9 cellular contexts compared by ENCODE assay signal in the genomic region with DNA sequence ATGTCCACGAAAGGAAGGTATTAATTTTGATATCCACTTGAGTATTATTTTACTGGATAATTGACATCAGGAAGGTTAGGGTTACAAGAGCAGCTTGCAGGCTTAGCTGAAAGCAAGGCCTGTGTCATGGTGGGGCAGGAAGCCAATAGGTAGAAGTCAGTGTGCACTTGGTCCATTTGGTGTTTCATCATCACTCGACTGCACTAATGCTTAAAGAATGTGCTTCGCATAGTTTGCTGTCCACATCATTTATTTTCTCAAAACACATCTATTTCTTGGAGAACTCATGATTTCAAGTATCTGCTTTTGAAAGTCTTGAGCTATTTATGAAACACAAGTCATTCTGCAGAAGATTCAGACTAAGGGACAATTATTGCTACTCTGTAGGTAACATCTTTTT. TPM values are rescaled to one million over a fixed set of nuclear protein-coding genes. Genes with fewer than 3 reads are reported as not detected.
DNase-seq lines count a peak whose midpoint lies in the region; ATAC-seq and TF ChIP-seq lines count a peak whose summit lies in the region.
"Had no signal": no experiment of that assay in that cellular context is flagged by ENCODE, and none has a peak within 500 bp of the region (broad histone marks: within the 10 kb centered on the region; RNA-seq: fewer than 3 reads in every experiment).

No MANE protein-coding gene starts in this region.

- no peak for TF ChIP-seq CTCF in brain microvascular endothelial cell (IDR thresholded peaks at IDR 0.05; ENCODE audit: low read depth, low read length, missing control alignments)
- TF ChIP-seq CTCF in tibial nerve (IDR thresholded peaks at IDR 0.05), result no peak

- no peak for ATAC-seq in HG03439 (IDR thresholded peaks at IDR 0.05; ENCODE audit: unreplicated experiment)
- no peak for ATAC-seq in GM21825 (IDR thresholded peaks at IDR 0.05; ENCODE audit: unreplicated experiment)

- DNase-seq in HuH-7.5 (ENCODE audit: low spot score) (peak; percentile 56), brain microvascular endothelial cell (peak; percentile 97), islet precursor cell (peak; percentile 71), tibial nerve (ENCODE audit: low spot score in 2 of 2) (peak; percentile 53 to 80)
- DNase-seq in stimulated activated naive CD4-positive, alpha-beta T cell treated with Interleukin-2 at 50 U/mL for 16 hours (lab: John Stamatoyannopoulos, UW), result no peak
- DNase-seq in activated CD4-positive, alpha-beta T cell treated with anti-CD3 and anti-CD28 coated beads, Interleukin-2, amount 50 U/mL, for 4 hours, result no peak
- DNase-seq: NCI-H69 had no signal

- 60 to 61% methylated on average over 3 of the region's 3 CpGs for WGBS in tibial nerve, 2 donors

- peaks cover 0 to 13% (median 1%) of the 10 kb centered on the region in 4 donors for H3K9me3 ChIP-seq in tibial nerve

- H3K4me3 ChIP-seq in brain microvascular endothelial cell (ENCODE audit: low read depth, low read length) (no peak overlapping the region), tibial nerve (no peak overlapping the region)

- TF ChIP-seq EP300 in tibial nerve (IDR thresholded peaks at IDR 0.05), result peak in 1 of 2 donors; percentile 75

- in situ Hi-C loops in brain microvascular endothelial cell (cut with HindIII; ENCODE audit: low pct_ligation_motif_present, low sequenced_read_pairs), result no loop called here

- no peaks in the 10 kb centered on the region for H3K4me1 ChIP-seq in tibial nerve

- no peak for TF ChIP-seq POLR2A in tibial nerve (IDR thresholded peaks at IDR 0.05)

- no peaks in the 10 kb centered on the region for H3K27me3 ChIP-seq in brain microvascular endothelial cell (replicated peaks)
- H3K27me3 ChIP-seq in tibial nerve, result no peaks in the 10 kb centered on the region

- H3K27ac ChIP-seq in brain microvascular endothelial cell (peak overlapping the region; percentile 89), tibial nerve (peak overlapping the region in 1 of 4 donors; percentile 18)

- H3K36me3 ChIP-seq in brain microvascular endothelial cell (replicated peaks), result no peaks in the 10 kb centered on the region
- no peaks in the 10 kb centered on the region for H3K36me3 ChIP-seq in tibial nerve

RNA-seq across cellular contexts. Expression of a gene that starts 59.6 kb away (rescaled TPM):
- 1 to 10 TPM in 3 of 4 donors, under 1 TPM in 1; 0.84 to 7.1 (median 3.6) TPM for total RNA-seq in tibial nerve

Comparison
In these comparisons a context has a peak if more than half of its experiments do, and no peak if none do; other contexts are left out.
1. DNase-seq: peak in HuH-7.5 (single experiment), brain microvascular endothelial cell (single experiment), islet precursor cell (single experiment) and tibial nerve (2 of 2); none in stimulated activated naive CD4-positive, alpha-beta T cell treated with Interleukin-2 at 50 U/mL for 16 hours (single experiment) and activated CD4-positive, alpha-beta T cell treated with anti-CD3 and anti-CD28 coated beads, Interleukin-2, amount 50 U/mL, for 4 hours (0 of 2).